Comparison of ENCODE assay signal across 31 cellular contexts in the genomic region with DNA sequence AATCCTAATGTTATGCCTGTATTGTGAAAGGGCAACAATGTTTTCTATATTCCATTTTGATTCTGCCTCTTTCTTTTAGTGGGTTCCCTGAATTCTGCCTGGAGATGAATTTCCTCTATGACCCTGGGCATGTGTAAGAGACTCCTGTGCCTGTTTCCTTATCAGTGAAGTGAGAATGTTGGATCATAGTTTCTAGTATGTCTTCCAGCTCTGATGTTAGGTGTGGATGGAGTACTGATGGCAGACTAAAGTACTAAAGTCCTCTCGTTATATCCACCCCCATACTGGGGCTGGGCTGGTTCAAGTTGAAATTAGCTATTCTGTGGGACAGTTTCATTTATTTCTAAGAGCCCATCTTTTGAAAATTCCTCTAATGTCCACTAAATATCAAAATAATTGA. TPM values are rescaled to one million over a fixed set of nuclear protein-coding genes. Genes with fewer than 3 reads are reported as not detected.
"Had no signal": no experiment of that assay in that cellular context is flagged by ENCODE, and none has a peak within 500 bp of the region (broad histone marks: within the 10 kb centered on the region; RNA-seq: fewer than 3 reads in every experiment).

No MANE protein-coding gene starts in this region.

- H3K27ac Mint-ChIP-seq: activated B cell treated with CpG ODN at 0.5 μM for 24 hours; activated CD4-positive, alpha-beta memory T cell treated with anti-CD3 and anti-CD28 coated beads for 36 hours; activated naive CD4-positive, alpha-beta T cell treated with anti-CD3 and anti-CD28 coated beads, Interleukin-2, amount 10 ng/mL, durations not matched to agents 7 days and 5 days; activated naive CD4-positive, alpha-beta T cell treated with anti-CD3 and anti-CD28 coated beads, Interleukin-2, amount 50 U/mL, for 72 hours; activated naive CD8-positive, alpha-beta T cell treated with anti-CD3 and anti-CD28 coated beads, Interleukin-2, amount 10 ng/mL, durations not matched to agents 7 days and 5 days; activated T-cell treated with anti-CD3 and anti-CD28 coated beads, Interleukin-2, amount 50 U/mL, for 24 hours; activated T-cell treated with anti-CD3 and anti-CD28 coated beads, Interleukin-2, amount 50 U/mL, for 72 hours; brain; T-helper 17 cell; T-helper 2 cell treated with Interferon-gamma antibody and Interleukin-4, amounts not matched to agents 5 μg/mL and 100 μg/mL, for 36 hours had no signal

- H3K4me1 ChIP-seq: breast epithelium, colonic mucosa had no signal

- H3K4me3 ChIP-seq: ascending aorta, breast epithelium, colonic mucosa, esophagus squamous epithelium, gastroesophageal sphincter had no signal

- DNase-seq: activated B cell treated with CpG ODN at 0.5 μM for 24 hours; activated CD4-positive, alpha-beta memory T cell treated with anti-CD3 and anti-CD28 coated beads for 36 hours; activated CD4-positive, alpha-beta T cell treated with anti-CD3 and anti-CD28 coated beads for 48 hours; activated CD8-positive, alpha-beta memory T cell treated with anti-CD3 and anti-CD28 coated beads, Interleukin-2, amount 50 U/mL, for 48 hours; activated gamma-delta T cell; activated naive CD4-positive, alpha-beta T cell; activated naive CD4-positive, alpha-beta T cell treated with anti-CD3 and anti-CD28 coated beads, Interleukin-2, amount 10 ng/mL, durations not matched to agents 7 days and 5 days; activated naive CD8-positive, alpha-beta T cell treated with anti-CD3 and anti-CD28 coated beads, Interleukin-2, amount 10 ng/mL, durations not matched to agents 7 days and 5 days; activated T-cell treated with anti-CD3 and anti-CD28 coated beads for 4 hours; activated T-cell treated with anti-CD3 and anti-CD28 coated beads, Interleukin-2, amount 50 U/mL, for 24 hours; activated T-cell treated with anti-CD3 and anti-CD28 coated beads, Interleukin-2, amount 50 U/mL, for 72 hours; caudate nucleus; colonic mucosa; effector CD8-positive, alpha-beta T cell; esophagus squamous epithelium; foreskin melanocyte; T-helper 1 cell; T-helper 17 cell; T1000; WERI-Rb-1 had no signal

- H3K9me3 ChIP-seq: ascending aorta, breast epithelium, colonic mucosa, esophagus squamous epithelium, gastroesophageal sphincter had no signal

- H3K4me1 Mint-ChIP-seq: activated B cell treated with CpG ODN at 0.5 μM for 24 hours; activated naive CD4-positive, alpha-beta T cell treated with anti-CD3 and anti-CD28 coated beads, Interleukin-2, amount 10 ng/mL, durations not matched to agents 7 days and 5 days; activated naive CD8-positive, alpha-beta T cell treated with anti-CD3 and anti-CD28 coated beads, Interleukin-2, amount 10 ng/mL, durations not matched to agents 7 days and 5 days; T-helper 17 cell had no signal

- H3K27ac ChIP-seq: ascending aorta, breast epithelium, colonic mucosa, epithelial cell of prostate, esophagus squamous epithelium, gastroesophageal sphincter, WERI-Rb-1 had no signal

- H3K27me3 Mint-ChIP-seq: brain, T-helper 17 cell had no signal

- H3K4me3 Mint-ChIP-seq: activated B cell treated with CpG ODN at 0.5 μM for 24 hours; activated CD4-positive, alpha-beta memory T cell treated with anti-CD3 and anti-CD28 coated beads for 36 hours; activated naive CD4-positive, alpha-beta T cell treated with anti-CD3 and anti-CD28 coated beads, Interleukin-2, amount 10 ng/mL, durations not matched to agents 7 days and 5 days; activated naive CD8-positive, alpha-beta T cell treated with anti-CD3 and anti-CD28 coated beads, Interleukin-2, amount 10 ng/mL, durations not matched to agents 7 days and 5 days; activated T-cell treated with anti-CD3 and anti-CD28 coated beads, Interleukin-2, amount 50 U/mL, for 24 hours; activated T-cell treated with anti-CD3 and anti-CD28 coated beads, Interleukin-2, amount 50 U/mL, for 72 hours; brain; T-helper 17 cell; T-helper 2 cell treated with Interferon-gamma antibody and Interleukin-4, amounts not matched to agents 5 μg/mL and 100 μg/mL, for 36 hours had no signal

- H3K27me3 ChIP-seq: ascending aorta, esophagus squamous epithelium, gastroesophageal sphincter had no signal

- ATAC-seq: activated CD4-positive, CD25-positive, alpha-beta regulatory T cell treated with anti-CD3 and anti-CD28 coated beads, Interleukin-2, amount 50 U/mL, for 24 hours; activated naive CD4-positive, alpha-beta T cell treated with anti-CD3 and anti-CD28 coated beads, Interleukin-2, amount 50 U/mL, for 72 hours; activated T-cell treated with anti-CD3 and anti-CD28 coated beads, Interleukin-2, amount 50 U/mL, for 72 hours; gastroesophageal sphincter; T-helper 17 cell had no signal

- H3K9me3 Mint-ChIP-seq: activated B cell treated with CpG ODN at 0.5 μM for 24 hours; activated CD4-positive, alpha-beta memory T cell treated with anti-CD3 and anti-CD28 coated beads for 36 hours; activated naive CD4-positive, alpha-beta T cell treated with anti-CD3 and anti-CD28 coated beads, Interleukin-2, amount 10 ng/mL, durations not matched to agents 7 days and 5 days; activated naive CD4-positive, alpha-beta T cell treated with anti-CD3 and anti-CD28 coated beads, Interleukin-2, amount 50 U/mL, for 72 hours; activated naive CD8-positive, alpha-beta T cell treated with anti-CD3 and anti-CD28 coated beads, Interleukin-2, amount 10 ng/mL, durations not matched to agents 7 days and 5 days; activated T-cell treated with anti-CD3 and anti-CD28 coated beads, Interleukin-2, amount 50 U/mL, for 24 hours; T-helper 2 cell treated with Interferon-gamma antibody and Interleukin-4, amounts not matched to agents 5 μg/mL and 100 μg/mL, for 36 hours had no signal

- H3K36me3 Mint-ChIP-seq: activated CD4-positive, alpha-beta memory T cell treated with anti-CD3 and anti-CD28 coated beads for 36 hours; activated naive CD4-positive, alpha-beta T cell treated with anti-CD3 and anti-CD28 coated beads, Interleukin-2, amount 10 ng/mL, durations not matched to agents 7 days and 5 days; activated naive CD4-positive, alpha-beta T cell treated with anti-CD3 and anti-CD28 coated beads, Interleukin-2, amount 50 U/mL, for 72 hours; activated naive CD8-positive, alpha-beta T cell treated with anti-CD3 and anti-CD28 coated beads, Interleukin-2, amount 10 ng/mL, durations not matched to agents 7 days and 5 days; brain had no signal

- H3K36me3 ChIP-seq: ascending aorta, breast epithelium, colonic mucosa, esophagus squamous epithelium, gastroesophageal sphincter, WERI-Rb-1 had no signal

RNA-seq across cellular contexts. Expression of a gene that starts 29.6 kb away (rescaled TPM):
- total RNA-seq: activated B cell treated with CpG ODN at 0.5 μM for 24 hours; activated naive CD4-positive, alpha-beta T cell treated with anti-CD3 and anti-CD28 coated beads, Interleukin-2, amount 50 U/mL, for 72 hours; activated naive CD8-positive, alpha-beta T cell treated with anti-CD3 and anti-CD28 coated beads, Interleukin-2, amount 10 ng/mL, durations not matched to agents 7 days and 5 days; ascending aorta; breast epithelium; colonic mucosa; dermis microvascular lymphatic vessel endothelial cell; gastroesophageal sphincter; glomerular endothelial cell; T-helper 17 cell had no signal
- polyA plus RNA-seq: esophagus had no signal
